ENCODE assay signal across 1 cellular context in the genomic region with DNA sequence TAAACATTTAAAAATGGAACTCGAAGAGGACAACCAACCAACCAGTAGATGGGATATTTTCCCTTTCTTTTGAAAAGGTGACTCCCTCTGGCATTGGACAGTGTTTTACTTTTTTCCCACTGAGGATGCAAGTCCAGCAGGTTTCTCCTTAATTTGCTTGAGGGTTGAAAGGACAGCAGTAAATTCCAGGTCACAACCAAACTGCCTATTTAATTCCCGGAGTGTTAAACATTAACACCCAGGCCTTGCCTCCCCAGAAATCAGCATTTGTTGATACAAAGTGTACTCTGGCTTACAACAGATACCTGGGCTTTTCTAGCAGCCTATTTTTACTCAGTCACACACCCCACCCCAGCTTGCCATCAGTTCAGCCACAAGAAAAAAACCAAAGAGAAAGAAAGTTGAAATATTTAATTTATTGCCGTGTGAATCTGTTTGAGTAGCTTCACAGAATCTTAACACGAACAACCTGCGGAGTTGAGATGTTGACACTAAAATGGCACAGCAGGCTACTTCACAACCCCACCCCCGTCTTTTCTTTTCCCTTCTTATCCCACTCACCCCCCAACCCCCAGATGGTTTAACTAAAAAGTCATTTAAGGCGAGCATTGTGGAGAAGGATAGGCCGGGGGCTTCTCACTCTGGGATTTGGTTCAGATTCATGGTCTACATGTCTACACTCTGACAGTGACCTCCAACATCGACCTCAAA.
TF ChIP-seq lines count a peak whose summit lies in the region.

No MANE protein-coding gene starts in this region.

TF ChIP-seq in K562, 482 proteins besides CTCF, POLR2A, EP300 and RAD21 (continued from another document):
- TF ChIP-seq, protein P1, sequence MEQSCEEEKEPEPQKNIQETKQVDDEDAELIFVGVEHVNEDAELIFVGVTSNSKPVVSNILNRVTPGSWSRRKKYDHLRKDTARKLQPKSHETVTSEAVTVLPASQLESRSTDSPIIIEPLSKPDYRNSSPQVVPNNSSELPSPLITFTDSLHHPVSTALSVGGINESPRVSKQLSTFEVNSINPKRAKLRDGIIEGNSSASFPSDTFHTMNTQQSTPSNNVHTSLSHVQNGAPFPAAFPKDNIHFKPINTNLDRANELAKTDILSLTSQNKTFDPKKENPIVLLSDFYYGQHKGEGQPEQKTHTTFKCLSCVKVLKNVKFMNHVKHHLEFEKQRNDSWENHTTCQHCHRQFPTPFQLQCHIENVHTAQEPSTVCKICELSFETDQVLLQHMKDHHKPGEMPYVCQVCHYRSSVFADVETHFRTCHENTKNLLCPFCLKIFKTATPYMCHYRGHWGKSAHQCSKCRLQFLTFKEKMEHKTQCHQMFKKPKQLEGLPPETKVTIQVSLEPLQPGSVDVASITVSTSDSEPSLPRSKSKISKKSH (CRISPR knock-in tag; IDR thresholded peaks at IDR 0.05) = no peak
- TF ChIP-seq ZKSCAN8 (CRISPR knock-in tag; IDR thresholded peaks at IDR 0.05) = no peak
- TF ChIP-seq YBX1 (IDR thresholded peaks at IDR 0.05) = no peak
- no peak for TF ChIP-seq RBM17 (IDR thresholded peaks at IDR 0.05; ENCODE audit: borderline replicate concordance, low read depth, low read length)
- no peak for TF ChIP-seq SOX6 (IDR thresholded peaks at IDR 0.05)
- TF ChIP-seq HNRNPL (IDR thresholded peaks at IDR 0.05; ENCODE audit: low read depth, low read length) = no peak
- no peak for TF ChIP-seq GTF2F1 (IDR thresholded peaks at IDR 0.05; ENCODE audit: low read depth, low read length)
